In the genomic region with DNA sequence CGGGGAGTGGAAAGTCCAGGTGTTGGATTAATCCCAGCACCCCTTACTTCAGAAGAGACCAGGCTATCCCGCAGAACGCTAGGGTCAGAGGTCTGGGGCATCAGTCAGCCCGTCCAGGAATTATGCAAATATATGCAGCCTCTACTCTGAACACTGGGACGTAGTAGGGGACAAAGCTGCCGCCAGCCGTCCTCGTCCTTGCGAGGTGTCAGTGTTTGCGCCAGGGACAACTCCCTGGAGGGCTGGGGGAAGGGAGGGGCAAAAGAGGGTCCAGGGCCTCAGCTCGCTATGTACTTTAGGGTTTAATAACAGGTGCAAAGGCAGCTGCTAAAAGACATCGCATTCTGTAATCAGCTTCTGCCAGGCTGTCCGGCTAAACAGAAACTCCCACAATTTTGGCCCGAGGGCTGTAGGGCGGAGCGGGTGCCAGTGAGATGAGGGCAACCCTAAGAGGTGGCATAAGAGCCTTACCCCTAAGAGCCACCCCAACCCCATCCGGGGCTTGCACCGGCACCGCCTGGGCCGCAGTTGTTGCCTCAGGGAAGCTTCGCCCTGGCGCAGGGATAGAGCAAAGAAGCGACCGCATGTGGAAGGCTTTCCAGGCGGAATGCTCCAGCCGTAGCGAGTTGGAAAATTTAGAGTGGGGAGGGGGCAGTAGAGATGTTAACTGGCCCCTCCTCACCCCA, we compare ENCODE assay signal across 9 cellular contexts.
DNase-seq lines count a peak whose midpoint lies in the region; ATAC-seq and TF ChIP-seq lines count a peak whose summit lies in the region.
"Had no signal": no experiment of that assay in that cellular context is flagged by ENCODE, and none has a peak within 500 bp of the region (broad histone marks: within the 10 kb centered on the region; RNA-seq: fewer than 3 reads in every experiment).

No MANE protein-coding gene starts in this region.

- TF ChIP-seq CTCF in AG04449 (IDR thresholded peaks at IDR 0.05; ENCODE audit: insufficient read depth, low read length, missing control alignments): no peak
- no peak for TF ChIP-seq CTCF in RWPE1 (conservative IDR thresholded peaks at IDR 0.05; ENCODE audit: low read depth)
- TF ChIP-seq CTCF in fibroblast of pulmonary artery (IDR thresholded peaks at IDR 0.05; ENCODE audit: low read length, missing control alignments): no peak
- TF ChIP-seq CTCF in nephron progenitor cell (IDR thresholded peaks at IDR 0.05): no peak

- POLR2A ChIA-PET in AG04449 (lab: Yijun Ruan, JAX): no interaction called here
- POLR2A ChIA-PET in RWPE1 (lab: Yijun Ruan, JAX; ENCODE audit: low non-redundant PET): no interaction called here

- CTCF ChIA-PET in AG04449 (lab: Yijun Ruan, JAX): interaction anchor here (1.2 to 3.1 kb wide), 3 partner anchors 13 to 27 kb away, joined by 3 to 15 read pairs (median 5); no protein-coding TSS in a partner anchor
- CTCF ChIA-PET in RWPE1 (lab: Yijun Ruan, JAX): no interaction called here

- H3K4me3 ChIP-seq in AG04449 (ENCODE audit: low read depth, low read length) (peak overlapping the region; percentile 64), fibroblast of pulmonary artery (replicated peaks; ENCODE audit: low read depth, low read length) (peak overlapping the region; percentile 89)

- H3K27ac ChIP-seq in RWPE1: no peak overlapping the region

- H3K4me3 Mint-ChIP-seq in nephron progenitor cell: peak overlapping the region; percentile 81

- H3K4me1 Mint-ChIP-seq in nephron progenitor cell: peaks cover 55% of the 10 kb centered on the region

- peaks cover 7% of the 10 kb centered on the region for H3K9me3 Mint-ChIP-seq in nephron progenitor cell

- no peaks in the 10 kb centered on the region for H3K36me3 Mint-ChIP-seq in nephron progenitor cell (ENCODE audit: low read depth)

- H3K27ac Mint-ChIP-seq in nephron progenitor cell: no peak overlapping the region
- H3K27ac Mint-ChIP-seq: immature natural killer cell had no signal

- no peak for ATAC-seq in HG02623 (IDR thresholded peaks at IDR 0.05; ENCODE audit: unreplicated experiment)
- ATAC-seq in GM19395 (IDR thresholded peaks at IDR 0.05; ENCODE audit: unreplicated experiment): no peak

- H3K27me3 Mint-ChIP-seq in nephron progenitor cell (ENCODE audit: low read depth, poor library complexity): peaks cover 100% of the 10 kb centered on the region

- no peak for DNase-seq in AG04449 (ENCODE audit: low read depth, low spot score)
- peak; percentile 19 for DNase-seq in RWPE1 (ENCODE audit: low spot score)
- DNase-seq in fibroblast of pulmonary artery (ENCODE audit: low read depth): no peak
- peak; percentile 7 for DNase-seq in nephron progenitor cell
- DNase-seq in NCI-H2107 (lab: John Stamatoyannopoulos, UW): no peak
- no peak for DNase-seq in NCI-H2196 treated with DMSO at 0.1 percent for 48 hours (lab: John Stamatoyannopoulos, UW; ENCODE audit: unreplicated experiment)
- DNase-seq: immature natural killer cell had no signal

Comparison
In these comparisons a context has a peak if more than half of its experiments do, and no peak if none do; other contexts are left out.
1. DNase-seq: peak in RWPE1 (single experiment) and nephron progenitor cell (single experiment); none in AG04449 (single experiment), fibroblast of pulmonary artery (single experiment), NCI-H2107 (single experiment) and NCI-H2196 treated with DMSO at 0.1 percent for 48 hours (single experiment).